ENCODE assay signal across 1 cellular context in genomic region chr11:22795914-22796313, GRCh38.
TF ChIP-seq lines count a peak whose summit lies in the region.

No MANE protein-coding gene starts in this region.

TF ChIP-seq in A549, 52 proteins besides CTCF, POLR2A, EP300 and RAD21:
- TF ChIP-seq REST (IDR thresholded peaks at IDR 0.05), result no peak
- no peak for TF ChIP-seq JUNB (IDR thresholded peaks at IDR 0.05)
- TF ChIP-seq FOSB (CRISPR knock-in tag; IDR thresholded peaks at IDR 0.05), result no peak
- TF ChIP-seq CEBPB (IDR thresholded peaks at IDR 0.05), result no peak
- TF ChIP-seq NFE2L2 (conservative IDR thresholded peaks at IDR 0.05; ENCODE audit: low read length), result no peak
- no peak for TF ChIP-seq GATA3 (IDR thresholded peaks at IDR 0.05; ENCODE audit: borderline replicate concordance)
- no peak for TF ChIP-seq HDAC2 (IDR thresholded peaks at IDR 0.05)
- no peak for TF ChIP-seq HEYL (CRISPR knock-in tag; IDR thresholded peaks at IDR 0.05)
- TF ChIP-seq RCOR1 (IDR thresholded peaks at IDR 0.05; ENCODE audit: low read depth, low read length), result no peak
- TF ChIP-seq USF2 (IDR thresholded peaks at IDR 0.05), result no peak
- TF ChIP-seq CBX2 (IDR thresholded peaks at IDR 0.05; ENCODE audit: borderline replicate concordance, low read depth), result no peak
- no peak for TF ChIP-seq ZFP36 (IDR thresholded peaks at IDR 0.05; ENCODE audit: borderline replicate concordance, partially characterized antibody)
